1 cellular context compared by ENCODE assay signal in the genomic region with DNA sequence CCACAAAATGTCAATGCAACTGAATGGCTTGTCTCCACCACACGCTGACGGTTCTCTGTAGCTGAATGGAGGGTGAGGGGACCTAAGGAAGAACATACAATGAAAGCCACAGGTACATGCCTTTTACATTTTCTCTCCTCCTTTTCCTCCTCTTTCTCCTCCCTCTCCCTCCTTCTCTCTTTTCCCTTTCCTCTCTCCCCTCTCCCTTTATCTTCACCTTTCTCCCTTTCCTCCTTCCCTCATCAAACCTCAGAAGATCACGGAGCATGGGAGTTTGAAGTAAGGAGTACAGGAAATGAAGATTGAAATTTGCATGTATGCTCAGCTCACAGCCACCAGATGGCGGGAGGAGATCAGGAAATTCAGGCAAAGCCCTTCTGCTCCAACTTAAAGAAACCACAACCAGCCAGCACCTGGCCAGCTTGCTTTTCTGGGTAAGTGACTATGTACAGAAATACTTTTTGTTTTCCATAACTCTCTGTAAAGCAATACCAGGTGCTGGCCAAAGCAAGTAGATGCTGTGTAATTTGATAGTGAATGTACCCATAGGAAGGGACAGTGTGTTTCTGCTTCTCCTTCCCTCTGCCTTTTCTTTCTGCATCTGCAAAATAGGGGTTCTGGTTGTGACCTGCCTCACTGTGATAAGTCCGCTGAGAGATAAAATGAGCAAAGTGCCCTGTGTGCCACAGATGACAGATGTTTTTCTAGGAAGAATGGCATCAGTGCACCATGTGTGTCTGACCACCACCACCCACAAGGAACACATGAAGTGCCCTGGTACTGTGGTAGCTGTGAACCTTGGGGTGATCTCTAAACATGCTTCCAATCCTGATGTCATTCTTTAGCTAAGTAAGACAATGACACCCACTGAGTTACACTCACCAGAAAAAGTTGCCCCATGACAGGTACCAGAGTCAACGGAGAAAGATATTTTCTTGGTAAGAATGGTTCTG.
A peak's percentile ranks its signal among the peaks of the same experiment; 100 is the strongest.
TF ChIP-seq lines count a peak whose summit lies in the region.

No MANE protein-coding gene starts in this region.

TF ChIP-seq in K562, 482 proteins besides CTCF, POLR2A, EP300 and RAD21 (continued from another document and continues in another):
- TF ChIP-seq ZNF347 (CRISPR knock-in tag; IDR thresholded peaks at IDR 0.05; ENCODE audit: low read depth) (no peak), SPI1 (IDR thresholded peaks at IDR 0.05; ENCODE audit: borderline replicate concordance, low read depth, low read length) (no peak), PCBP1 (IDR thresholded peaks at IDR 0.05; ENCODE audit: low read depth, low read length, poor library complexity, severe bottlenecking) (no peak), NCOR1 (IDR thresholded peaks at IDR 0.05) (no peak), CREM (IDR thresholded peaks at IDR 0.05; ENCODE audit: low read depth) (0 out of 2 replicates have a peak, but pooled peaks have one; percentile 14), ZNF717 (CRISPR knock-in tag; IDR thresholded peaks at IDR 0.05) (no peak), ARNT (IDR thresholded peaks at IDR 0.05) (peak in 1 of 2 experiments; percentile 72; a peak in 1 of 4 replicates), ZEB2 (IDR thresholded peaks at IDR 0.05) (peak; percentile 56; the same call in 1 of the 2 replicates), KLF1 (tag; IDR thresholded peaks at IDR 0.05) (no peak), ZBTB1 (CRISPR knock-in tag; IDR thresholded peaks at IDR 0.05; ENCODE audit: borderline replicate concordance, low read depth) (no peak), MCM5 (IDR thresholded peaks at IDR 0.05; ENCODE audit: low read depth) (no peak), PHF21A (IDR thresholded peaks at IDR 0.05; ENCODE audit: borderline replicate concordance, low read depth) (no peak), TAF1 (IDR thresholded peaks at IDR 0.05; ENCODE audit: control insufficient read depth, extremely low read depth, insufficient read depth, low read length, severe bottlenecking) (no peak), TEAD2 (tag; IDR thresholded peaks at IDR 0.05) (no peak), NCOA6 (IDR thresholded peaks at IDR 0.05) (no peak), MTA3 (IDR thresholded peaks at IDR 0.05; ENCODE audit: borderline replicate concordance) (no peak), FOXP1 (CRISPR knock-in tag; IDR thresholded peaks at IDR 0.05) (no peak), GATA2 (CRISPR knock-in tag; IDR thresholded peaks at IDR 0.05) (no peak), FOXJ3 (CRISPR knock-in tag; IDR thresholded peaks at IDR 0.05) (no peak), ZNF143 (CRISPR knock-in tag; IDR thresholded peaks at IDR 0.05) (no peak), MTA1 (IDR thresholded peaks at IDR 0.05; ENCODE audit: borderline replicate concordance) (peak; percentile 53; the same call in 1 of the 2 replicates), IRF2 (CRISPR knock-in tag; IDR thresholded peaks at IDR 0.05) (no peak), ZNF232 (CRISPR knock-in tag; IDR thresholded peaks at IDR 0.05) (no peak), JUNB (CRISPR knock-in tag; conservative IDR thresholded peaks at IDR 0.05) (no peak), TFAM (CRISPR knock-in tag; conservative IDR thresholded peaks at IDR 0.05) (no peak), SRSF9 (IDR thresholded peaks at IDR 0.05; ENCODE audit: borderline replicate concordance, low read depth, low read length) (no peak), ZNF354B (CRISPR knock-in tag; IDR thresholded peaks at IDR 0.05) (no peak), KAT8 (IDR thresholded peaks at IDR 0.05; ENCODE audit: low read depth) (no peak), KHSRP (IDR thresholded peaks at IDR 0.05) (no peak), TAF7 (tag; IDR thresholded peaks at IDR 0.05) (no peak), BRD9 (IDR thresholded peaks at IDR 0.05; ENCODE audit: low read depth, partially characterized antibody) (no peak), TSC22D4 (tag; IDR thresholded peaks at IDR 0.05) (0 out of 2 replicates have a peak, but pooled peaks have one; percentile 53), CREB1 (IDR thresholded peaks at IDR 0.05) (no peak), CREB1 (CRISPR knock-in tag; IDR thresholded peaks at IDR 0.05) (no peak), ZNF282 (CRISPR knock-in tag; IDR thresholded peaks at IDR 0.05) (no peak), ESRRA (IDR thresholded peaks at IDR 0.05; ENCODE audit: borderline replicate concordance, low read depth) (peak; percentile 53; the same call in 1 of the 2 replicates), RBM22 (IDR thresholded peaks at IDR 0.05; ENCODE audit: low read depth, low read length, poor library complexity, severe bottlenecking) (no peak), NR1H2 (CRISPR knock-in tag; IDR thresholded peaks at IDR 0.05) (no peak), ZNF146 (CRISPR knock-in tag; IDR thresholded peaks at IDR 0.05; ENCODE audit: unreplicated experiment) (no peak), CBFB (CRISPR knock-in tag; IDR thresholded peaks at IDR 0.05) (no peak), NFIC (IDR thresholded peaks at IDR 0.05) (no peak), PRPF4 (IDR thresholded peaks at IDR 0.05; ENCODE audit: insufficient read depth, low read depth, low read length, poor library complexity, severe bottlenecking) (no peak)
- TF ChIP-seq, protein P1, sequence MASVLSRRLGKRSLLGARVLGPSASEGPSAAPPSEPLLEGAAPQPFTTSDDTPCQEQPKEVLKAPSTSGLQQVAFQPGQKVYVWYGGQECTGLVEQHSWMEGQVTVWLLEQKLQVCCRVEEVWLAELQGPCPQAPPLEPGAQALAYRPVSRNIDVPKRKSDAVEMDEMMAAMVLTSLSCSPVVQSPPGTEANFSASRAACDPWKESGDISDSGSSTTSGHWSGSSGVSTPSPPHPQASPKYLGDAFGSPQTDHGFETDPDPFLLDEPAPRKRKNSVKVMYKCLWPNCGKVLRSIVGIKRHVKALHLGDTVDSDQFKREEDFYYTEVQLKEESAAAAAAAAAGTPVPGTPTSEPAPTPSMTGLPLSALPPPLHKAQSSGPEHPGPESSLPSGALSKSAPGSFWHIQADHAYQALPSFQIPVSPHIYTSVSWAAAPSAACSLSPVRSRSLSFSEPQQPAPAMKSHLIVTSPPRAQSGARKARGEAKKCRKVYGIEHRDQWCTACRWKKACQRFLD (CRISPR knock-in tag; IDR thresholded peaks at IDR 0.05), result no peak
- TF ChIP-seq, protein P2, sequence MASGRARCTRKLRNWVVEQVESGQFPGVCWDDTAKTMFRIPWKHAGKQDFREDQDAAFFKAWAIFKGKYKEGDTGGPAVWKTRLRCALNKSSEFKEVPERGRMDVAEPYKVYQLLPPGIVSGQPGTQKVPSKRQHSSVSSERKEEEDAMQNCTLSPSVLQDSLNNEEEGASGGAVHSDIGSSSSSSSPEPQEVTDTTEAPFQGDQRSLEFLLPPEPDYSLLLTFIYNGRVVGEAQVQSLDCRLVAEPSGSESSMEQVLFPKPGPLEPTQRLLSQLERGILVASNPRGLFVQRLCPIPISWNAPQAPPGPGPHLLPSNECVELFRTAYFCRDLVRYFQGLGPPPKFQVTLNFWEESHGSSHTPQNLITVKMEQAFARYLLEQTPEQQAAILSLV (tag; IDR thresholded peaks at IDR 0.05), result no peak
- TF ChIP-seq, protein P3, sequence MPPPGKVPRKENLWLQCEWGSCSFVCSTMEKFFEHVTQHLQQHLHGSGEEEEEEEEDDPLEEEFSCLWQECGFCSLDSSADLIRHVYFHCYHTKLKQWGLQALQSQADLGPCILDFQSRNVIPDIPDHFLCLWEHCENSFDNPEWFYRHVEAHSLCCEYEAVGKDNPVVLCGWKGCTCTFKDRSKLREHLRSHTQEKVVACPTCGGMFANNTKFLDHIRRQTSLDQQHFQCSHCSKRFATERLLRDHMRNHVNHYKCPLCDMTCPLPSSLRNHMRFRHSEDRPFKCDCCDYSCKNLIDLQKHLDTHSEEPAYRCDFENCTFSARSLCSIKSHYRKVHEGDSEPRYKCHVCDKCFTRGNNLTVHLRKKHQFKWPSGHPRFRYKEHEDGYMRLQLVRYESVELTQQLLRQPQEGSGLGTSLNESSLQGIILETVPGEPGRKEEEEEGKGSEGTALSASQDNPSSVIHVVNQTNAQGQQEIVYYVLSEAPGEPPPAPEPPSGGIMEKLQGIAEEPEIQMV (tag; conservative IDR thresholded peaks at IDR 0.05; ENCODE audit: low read depth), result peak; percentile 80; the same call in 1 of the 2 replicates
- TF ChIP-seq, protein P4, sequence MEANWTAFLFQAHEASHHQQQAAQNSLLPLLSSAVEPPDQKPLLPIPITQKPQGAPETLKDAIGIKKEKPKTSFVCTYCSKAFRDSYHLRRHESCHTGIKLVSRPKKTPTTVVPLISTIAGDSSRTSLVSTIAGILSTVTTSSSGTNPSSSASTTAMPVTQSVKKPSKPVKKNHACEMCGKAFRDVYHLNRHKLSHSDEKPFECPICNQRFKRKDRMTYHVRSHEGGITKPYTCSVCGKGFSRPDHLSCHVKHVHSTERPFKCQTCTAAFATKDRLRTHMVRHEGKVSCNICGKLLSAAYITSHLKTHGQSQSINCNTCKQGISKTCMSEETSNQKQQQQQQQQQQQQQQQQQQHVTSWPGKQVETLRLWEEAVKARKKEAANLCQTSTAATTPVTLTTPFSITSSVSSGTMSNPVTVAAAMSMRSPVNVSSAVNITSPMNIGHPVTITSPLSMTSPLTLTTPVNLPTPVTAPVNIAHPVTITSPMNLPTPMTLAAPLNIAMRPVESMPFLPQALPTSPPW (CRISPR knock-in tag; IDR thresholded peaks at IDR 0.05), result no peak
- TF ChIP-seq, protein P5, sequence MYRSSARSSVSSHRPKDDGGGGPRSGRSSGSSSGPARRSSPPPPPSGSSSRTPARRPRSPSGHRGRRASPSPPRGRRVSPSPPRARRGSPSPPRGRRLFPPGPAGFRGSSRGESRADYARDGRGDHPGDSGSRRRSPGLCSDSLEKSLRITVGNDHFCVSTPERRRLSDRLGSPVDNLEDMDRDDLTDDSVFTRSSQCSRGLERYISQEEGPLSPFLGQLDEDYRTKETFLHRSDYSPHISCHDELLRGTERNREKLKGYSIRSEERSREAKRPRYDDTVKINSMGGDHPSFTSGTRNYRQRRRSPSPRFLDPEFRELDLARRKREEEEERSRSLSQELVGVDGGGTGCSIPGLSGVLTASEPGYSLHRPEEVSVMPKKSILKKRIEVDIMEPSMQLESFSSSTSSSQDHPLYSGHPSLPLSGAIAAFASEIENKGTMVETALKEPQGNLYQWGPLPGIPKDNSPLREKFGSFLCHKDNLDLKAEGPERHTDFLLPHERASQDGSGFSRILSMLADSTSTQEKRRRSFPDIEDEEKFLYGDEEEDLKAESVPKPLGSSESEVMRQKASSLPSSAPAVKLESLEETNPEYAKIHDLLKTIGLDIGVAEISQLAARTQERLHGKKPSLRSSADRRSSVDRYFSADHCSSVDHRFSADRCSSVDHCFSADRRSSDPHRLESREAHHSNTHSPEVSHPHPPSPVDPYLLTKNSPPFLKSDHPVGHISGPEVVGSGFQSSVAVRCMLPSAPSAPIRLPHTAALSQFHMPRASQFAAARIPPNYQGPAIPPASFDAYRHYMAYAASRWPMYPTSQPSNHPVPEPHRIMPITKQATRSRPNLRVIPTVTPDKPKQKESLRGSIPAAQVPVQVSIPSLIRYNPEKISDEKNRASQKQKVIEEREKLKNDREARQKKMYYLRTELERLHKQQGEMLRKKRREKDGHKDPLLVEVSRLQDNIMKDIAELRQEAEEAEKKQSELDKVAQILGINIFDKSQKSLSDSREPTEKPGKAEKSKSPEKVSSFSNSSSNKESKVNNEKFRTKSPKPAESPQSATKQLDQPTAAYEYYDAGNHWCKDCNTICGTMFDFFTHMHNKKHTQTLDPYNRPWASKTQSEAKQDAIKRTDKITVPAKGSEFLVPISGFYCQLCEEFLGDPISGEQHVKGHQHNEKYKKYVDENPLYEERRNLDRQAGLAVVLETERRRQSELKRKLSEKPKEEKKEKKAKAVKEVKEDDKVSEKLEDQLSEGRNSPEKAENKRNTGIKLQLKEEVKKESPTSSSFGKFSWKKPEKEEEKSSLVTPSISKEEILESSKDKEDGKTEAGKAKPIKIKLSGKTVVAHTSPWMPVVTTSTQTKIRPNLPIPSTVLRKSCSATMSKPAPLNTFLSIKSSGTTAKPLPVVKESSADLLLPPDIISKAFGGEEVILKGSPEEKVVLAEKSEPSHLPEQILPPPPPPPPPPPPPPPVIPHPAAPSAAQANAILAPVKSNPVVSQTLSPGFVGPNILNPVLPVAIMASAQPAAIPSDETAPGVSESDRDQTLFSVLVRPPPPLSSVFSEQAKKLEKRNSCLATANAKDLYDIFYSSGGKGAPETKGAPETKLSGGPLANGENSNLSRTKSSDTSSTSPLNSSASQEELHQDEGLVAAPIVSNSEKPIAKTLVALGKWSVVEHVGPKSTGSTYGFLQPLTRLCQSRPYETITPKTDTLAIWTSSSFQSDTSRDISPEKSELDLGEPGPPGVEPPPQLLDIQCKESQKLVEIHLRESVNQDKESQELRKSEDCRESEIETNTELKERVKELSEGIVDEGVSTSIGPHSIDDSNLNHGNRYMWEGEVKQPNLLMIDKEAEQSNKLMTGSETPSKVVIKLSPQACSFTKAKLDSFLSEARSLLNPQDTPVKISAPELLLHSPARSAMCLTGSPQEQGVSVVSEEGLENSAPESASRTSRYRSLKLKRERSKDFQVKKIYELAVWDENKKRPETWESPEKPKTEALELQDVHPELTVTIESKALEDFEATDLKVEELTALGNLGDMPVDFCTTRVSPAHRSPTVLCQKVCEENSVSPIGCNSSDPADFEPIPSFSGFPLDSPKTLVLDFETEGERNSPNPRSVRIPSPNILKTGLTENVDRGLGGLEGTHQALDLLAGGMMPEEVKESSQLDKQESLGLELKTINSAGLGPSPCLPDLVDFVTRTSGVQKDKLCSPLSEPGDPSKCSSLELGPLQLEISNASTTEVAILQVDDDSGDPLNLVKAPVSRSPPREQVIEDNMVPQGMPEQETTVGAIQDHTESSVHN (IDR thresholded peaks at IDR 0.05; ENCODE audit: borderline replicate concordance in 1 of 2, low read depth in 1 of 2), result no peak
- TF ChIP-seq, protein P6, sequence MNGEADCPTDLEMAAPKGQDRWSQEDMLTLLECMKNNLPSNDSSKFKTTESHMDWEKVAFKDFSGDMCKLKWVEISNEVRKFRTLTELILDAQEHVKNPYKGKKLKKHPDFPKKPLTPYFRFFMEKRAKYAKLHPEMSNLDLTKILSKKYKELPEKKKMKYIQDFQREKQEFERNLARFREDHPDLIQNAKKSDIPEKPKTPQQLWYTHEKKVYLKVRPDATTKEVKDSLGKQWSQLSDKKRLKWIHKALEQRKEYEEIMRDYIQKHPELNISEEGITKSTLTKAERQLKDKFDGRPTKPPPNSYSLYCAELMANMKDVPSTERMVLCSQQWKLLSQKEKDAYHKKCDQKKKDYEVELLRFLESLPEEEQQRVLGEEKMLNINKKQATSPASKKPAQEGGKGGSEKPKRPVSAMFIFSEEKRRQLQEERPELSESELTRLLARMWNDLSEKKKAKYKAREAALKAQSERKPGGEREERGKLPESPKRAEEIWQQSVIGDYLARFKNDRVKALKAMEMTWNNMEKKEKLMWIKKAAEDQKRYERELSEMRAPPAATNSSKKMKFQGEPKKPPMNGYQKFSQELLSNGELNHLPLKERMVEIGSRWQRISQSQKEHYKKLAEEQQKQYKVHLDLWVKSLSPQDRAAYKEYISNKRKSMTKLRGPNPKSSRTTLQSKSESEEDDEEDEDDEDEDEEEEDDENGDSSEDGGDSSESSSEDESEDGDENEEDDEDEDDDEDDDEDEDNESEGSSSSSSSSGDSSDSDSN (IDR thresholded peaks at IDR 0.05; ENCODE audit: borderline replicate concordance in 1 of 2, low read depth in 2 of 2, low read length in 2 of 2), result no peak
- TF ChIP-seq, protein P7, sequence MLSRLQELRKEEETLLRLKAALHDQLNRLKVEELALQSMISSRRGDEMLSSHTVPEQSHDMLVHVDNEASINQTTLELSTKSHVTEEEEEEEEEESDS (CRISPR knock-in tag; IDR thresholded peaks at IDR 0.05), result no peak
- TF ChIP-seq, protein P8, sequence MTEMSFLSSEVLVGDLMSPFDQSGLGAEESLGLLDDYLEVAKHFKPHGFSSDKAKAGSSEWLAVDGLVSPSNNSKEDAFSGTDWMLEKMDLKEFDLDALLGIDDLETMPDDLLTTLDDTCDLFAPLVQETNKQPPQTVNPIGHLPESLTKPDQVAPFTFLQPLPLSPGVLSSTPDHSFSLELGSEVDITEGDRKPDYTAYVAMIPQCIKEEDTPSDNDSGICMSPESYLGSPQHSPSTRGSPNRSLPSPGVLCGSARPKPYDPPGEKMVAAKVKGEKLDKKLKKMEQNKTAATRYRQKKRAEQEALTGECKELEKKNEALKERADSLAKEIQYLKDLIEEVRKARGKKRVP (CRISPR knock-in tag; IDR thresholded peaks at IDR 0.05), result no peak
